Comparison of ENCODE assay signal across 8 cellular contexts in genomic region chr14:74763803-74764531, GRCh38. TPM values are rescaled to one million over a fixed set of nuclear protein-coding genes. Genes with fewer than 3 reads are reported as not detected.
DNase-seq lines count a peak whose midpoint lies in the region; ATAC-seq and TF ChIP-seq lines count a peak whose summit lies in the region.

No MANE protein-coding gene starts in this region.

- H3K9me3 Mint-ChIP-seq in activated CD4-positive, alpha-beta memory T cell treated with anti-CD3 and anti-CD28 coated beads, Interleukin-2, amount 10 ng/mL, durations not matched to agents 7 days and 5 days: no peaks in the 10 kb centered on the region
- no peaks in the 10 kb centered on the region for H3K9me3 Mint-ChIP-seq in neural crest cell

- intact Hi-C loops in esophagus squamous epithelium (cut with DNase I) (no loop called here), sciatic nerve (cut with DNase I) (no loop called here)

- whole genome bisulfite sequencing in esophagus squamous epithelium, 2 donors: 0 to 1% methylated on average over 11 to 15 of the region's 19 CpGs

- CTCF ChIA-PET in activated CD4-positive, alpha-beta memory T cell treated with anti-CD3 and anti-CD28 coated beads, Interleukin-2, amount 10 ng/mL, durations not matched to agents 7 days and 5 days (lab: Charles Lee): interaction anchor here (0.6 to 2.9 kb wide), 21 partner anchors 8 to 181 kb away, joined by 3 to 16 read pairs (median 3); partner anchors contain the start of gene LTBP2

- H3K27ac Mint-ChIP-seq in activated CD4-positive, alpha-beta memory T cell treated with anti-CD3 and anti-CD28 coated beads, Interleukin-2, amount 10 ng/mL, durations not matched to agents 7 days and 5 days: peak overlapping the region; percentile 77
- H3K27ac Mint-ChIP-seq in neural crest cell (ENCODE audit: unreplicated experiment): peak overlapping the region; percentile 93

- H3K36me3 Mint-ChIP-seq in activated CD4-positive, alpha-beta memory T cell treated with anti-CD3 and anti-CD28 coated beads, Interleukin-2, amount 10 ng/mL, durations not matched to agents 7 days and 5 days (ENCODE audit: low read depth): peaks cover 33% of the 10 kb centered on the region
- H3K36me3 Mint-ChIP-seq in neural crest cell (ENCODE audit: low read depth): no peaks in the 10 kb centered on the region

- TF ChIP-seq CTCF in esophagus squamous epithelium (IDR thresholded peaks at IDR 0.05): no peak
- no peak for TF ChIP-seq CTCF in neural crest cell (conservative IDR thresholded peaks at IDR 0.05)

- no peaks in the 10 kb centered on the region for H3K27me3 ChIP-seq in ACC112 (ENCODE audit: insufficient read depth, low read length)
- H3K27me3 ChIP-seq in esophagus squamous epithelium: no peaks in the 10 kb centered on the region

- H3K27ac ChIP-seq in ACC112 (ENCODE audit: low read depth, low read length): peak overlapping the region; percentile 73; the same call in 1 of the 2 replicates
- peak overlapping the region; percentile 90 to 93 (median 90) for H3K27ac ChIP-seq in esophagus squamous epithelium

- peaks cover 49% of the 10 kb centered on the region for H3K4me1 Mint-ChIP-seq in activated CD4-positive, alpha-beta memory T cell treated with anti-CD3 and anti-CD28 coated beads, Interleukin-2, amount 10 ng/mL, durations not matched to agents 7 days and 5 days
- H3K4me1 Mint-ChIP-seq in neural crest cell: peaks cover 44% of the 10 kb centered on the region

- H3K4me1 ChIP-seq in ACC112 (ENCODE audit: control insufficient read depth, insufficient read depth, low read length, unreplicated experiment) (peaks cover 18% of the 10 kb centered on the region), esophagus squamous epithelium (peaks cover 17 to 60% (median 26%) of the 10 kb centered on the region in 3 donors)

- H3K4me3 Mint-ChIP-seq in activated CD4-positive, alpha-beta memory T cell treated with anti-CD3 and anti-CD28 coated beads, Interleukin-2, amount 10 ng/mL, durations not matched to agents 7 days and 5 days: peak overlapping the region; percentile 87
- peak overlapping the region; percentile 86 for H3K4me3 Mint-ChIP-seq in neural crest cell

- no peaks in the 10 kb centered on the region for H3K27me3 Mint-ChIP-seq in activated CD4-positive, alpha-beta memory T cell treated with anti-CD3 and anti-CD28 coated beads, Interleukin-2, amount 10 ng/mL, durations not matched to agents 7 days and 5 days
- no peaks in the 10 kb centered on the region for H3K27me3 Mint-ChIP-seq in neural crest cell (ENCODE audit: low read depth)

- no peaks in the 10 kb centered on the region for H3K9me3 ChIP-seq in esophagus squamous epithelium

- peak; percentile 26 for DNase-seq in HPDE6-E6E7 (ENCODE audit: extremely low spot score)
- peak; percentile 26 for DNase-seq in activated CD4-positive, alpha-beta memory T cell treated with anti-CD3 and anti-CD28 coated beads, Interleukin-2, amount 10 ng/mL, durations not matched to agents 7 days and 5 days
- no peak for DNase-seq in esophagus squamous epithelium (lab: John Stamatoyannopoulos, UW)
- DNase-seq in neural crest cell (ENCODE audit: low read depth, low spot score): no peak
- no peak for DNase-seq in sciatic nerve (ENCODE audit: low spot score)

- H3K4me3 ChIP-seq in ACC112 (ENCODE audit: low read depth, low read length) (peak overlapping the region; percentile 97), esophagus squamous epithelium (peak overlapping the region; percentile 80 to 96 (median 89))

- TF ChIP-seq POLR2A in esophagus squamous epithelium (IDR thresholded peaks at IDR 0.05): no peak

- H3K36me3 ChIP-seq in ACC112 (ENCODE audit: insufficient read depth, low read length) (peaks cover 7% of the 10 kb centered on the region), esophagus squamous epithelium (no peaks in the 10 kb centered on the region)

- POLR2A ChIA-PET in activated CD4-positive, alpha-beta memory T cell treated with anti-CD3 and anti-CD28 coated beads, Interleukin-2, amount 10 ng/mL, durations not matched to agents 7 days and 5 days (lab: Charles Lee): interaction anchor here (0.5 to 2.9 kb wide), 26 partner anchors 9 to 654 kb away, joined by 3 to 16 read pairs (median 4); partner anchors contain the start of genes AREL1, EIF2B2, FCF1 and LTBP2

- ATAC-seq in GM21381 (IDR thresholded peaks at IDR 0.05; ENCODE audit: unreplicated experiment) (no peak), sciatic nerve (no peak), HG02571 (IDR thresholded peaks at IDR 0.05; ENCODE audit: unreplicated experiment) (no peak)

- peak overlapping the region; percentile 98 for H2AFZ ChIP-seq in ACC112 (ENCODE audit: low read length, unreplicated experiment)

- H3K79me2 ChIP-seq in ACC112 (ENCODE audit: control insufficient read depth, insufficient read depth, low read length, unreplicated experiment): peaks cover 55% of the 10 kb centered on the region

RNA-seq across cellular contexts. Expression of gene YLPM1, which starts 0.9 kb away (rescaled TPM):
- total RNA-seq in activated CD4-positive, alpha-beta memory T cell treated with anti-CD3 and anti-CD28 coated beads, Interleukin-2, amount 10 ng/mL, durations not matched to agents 7 days and 5 days: 10 to 100 TPM; 52.3 to 55.4 TPM
- total RNA-seq in esophagus squamous epithelium (10 to 100 TPM; 20.4 to 48.8 (median 28.2) TPM), neural crest cell (115 and 120 TPM in 2 replicates), sciatic nerve (91.2 TPM)

RNA-seq across cellular contexts. Expression of gene FCF1, which starts 51.0 kb away (rescaled TPM):
- 10 to 100 TPM; 56.6 to 58.6 TPM for total RNA-seq in activated CD4-positive, alpha-beta memory T cell treated with anti-CD3 and anti-CD28 coated beads, Interleukin-2, amount 10 ng/mL, durations not matched to agents 7 days and 5 days
- total RNA-seq in esophagus squamous epithelium (10 to 100 TPM; 27.9 to 39.5 (median 30.2) TPM), neural crest cell (53.3 and 58.0 TPM in 2 replicates), sciatic nerve (43.0 TPM)

RNA-seq across cellular contexts. Expression of gene AREL1, which starts 51.1 kb away (rescaled TPM):
- 10 to 100 TPM; 42.4 to 43.1 TPM for total RNA-seq in activated CD4-positive, alpha-beta memory T cell treated with anti-CD3 and anti-CD28 coated beads, Interleukin-2, amount 10 ng/mL, durations not matched to agents 7 days and 5 days
- 10 to 100 TPM; 17.0 to 21.6 (median 19.8) TPM for total RNA-seq in esophagus squamous epithelium
- total RNA-seq in neural crest cell: 49.3 and 51.5 TPM in 2 replicates
- total RNA-seq in sciatic nerve: 26.7 TPM

Comparison
In these comparisons a context has a peak if more than half of its experiments do, and no peak if none do; other contexts are left out.
1. DNase-seq: peak in HPDE6-E6E7 (single experiment) and activated CD4-positive, alpha-beta memory T cell treated with anti-CD3 and anti-CD28 coated beads, Interleukin-2, amount 10 ng/mL, durations not matched to agents 7 days and 5 days (single experiment); none in esophagus squamous epithelium (single experiment), neural crest cell (single experiment) and sciatic nerve (single experiment).